ENCODE assay signal across 8 cellular contexts in the genomic region with DNA sequence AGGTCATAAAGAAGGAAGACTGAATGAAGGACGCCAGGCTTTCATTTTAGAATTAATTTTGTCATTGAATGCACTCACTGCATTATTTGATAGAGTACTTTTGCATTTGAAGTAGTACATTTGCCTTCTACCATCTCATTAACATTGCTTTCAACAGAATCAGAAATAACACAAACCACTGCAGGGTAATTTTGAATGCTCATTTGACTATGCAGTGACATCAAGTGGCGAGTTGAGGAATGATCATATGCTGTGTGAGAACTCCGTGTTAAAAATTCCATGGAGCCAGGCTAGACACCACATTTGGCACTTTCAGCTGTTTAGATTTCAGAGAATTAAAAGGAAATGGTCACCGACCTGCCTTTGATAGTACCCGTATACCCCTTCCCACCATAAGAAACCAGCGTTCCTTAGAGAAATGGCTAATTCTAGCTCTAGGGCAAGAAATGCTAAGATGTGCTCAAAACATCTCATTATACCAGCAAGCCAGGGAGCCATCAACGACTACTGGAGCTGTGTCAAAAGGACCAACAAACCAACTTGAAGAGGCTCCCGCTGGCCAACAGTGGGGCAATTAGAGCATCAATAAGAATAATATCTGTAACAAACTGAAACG. TPM values are rescaled to one million over a fixed set of nuclear protein-coding genes. Genes with fewer than 3 reads are reported as not detected.
DNase-seq lines count a peak whose midpoint lies in the region; ATAC-seq, FAIRE-seq and TF ChIP-seq lines count a peak whose summit lies in the region.

No MANE protein-coding gene starts in this region.

- no peak overlapping the region for H3K9ac ChIP-seq in mammary epithelial cell (ENCODE audit: insufficient read depth, low read length)

- 31% methylated on average over 9 of the region's 9 CpGs for WGBS in mammary epithelial cell (ENCODE audit: low coverage, missing lambda C conversion rate)

- H4K20me1 ChIP-seq in mammary epithelial cell (ENCODE audit: insufficient read depth, low read length), result no peaks in the 10 kb centered on the region

- no peaks in the 10 kb centered on the region for H3K9me3 ChIP-seq in mammary epithelial cell (replicated peaks; ENCODE audit: insufficient read depth, low read length)

- peak; percentile 55 to 75 for TF ChIP-seq CTCF in mammary epithelial cell (conservative IDR thresholded peaks at IDR 0.05 in 1 of 2, IDR thresholded peaks at IDR 0.05 in 1 of 2; ENCODE audit: extremely low read depth in 1 of 2, insufficient read depth in 1 of 2, low read depth in 1 of 2, low read length in 2 of 2)

- no peak overlapping the region for H3K27ac ChIP-seq in mammary epithelial cell (ENCODE audit: insufficient read depth, low read depth, low read length)

- no peak for ATAC-seq in GM21381 (IDR thresholded peaks at IDR 0.05; ENCODE audit: unreplicated experiment)

- H3K36me3 ChIP-seq in mammary epithelial cell (ENCODE audit: insufficient read depth, low read length), result peaks cover 7% of the 10 kb centered on the region

- H3K4me3 ChIP-seq in mammary epithelial cell (replicated peaks in 1 of 3; ENCODE audit: insufficient read depth in 1 of 3, low read depth in 2 of 3, low read length in 3 of 3), result no peak overlapping the region

- intact Hi-C loops in mammary epithelial cell (cut with micrococcal nuclease), result loop anchor here (1.0 kb wide), 4 partner anchors 67 to 195 kb away; no protein-coding TSS in a partner anchor

- no peak overlapping the region for H2AFZ ChIP-seq in mammary epithelial cell (ENCODE audit: low read depth, low read length)

- no peaks in the 10 kb centered on the region for H3K79me2 ChIP-seq in mammary epithelial cell (ENCODE audit: insufficient read depth, low read length)

- dilution Hi-C loops in mammary epithelial cell (cut with HindIII; ENCODE audit: low sequenced_read_pairs), result no loop called here

- FAIRE-seq in urothelium cell line (lab: Jason Lieb, UNC), result peak; percentile 77

- no peaks in the 10 kb centered on the region for H3K27me3 ChIP-seq in mammary epithelial cell (ENCODE audit: insufficient read depth, low read length)

- CTCF ChIA-PET in mammary epithelial cell (lab: Charles Lee; ENCODE audit: low non-redundant PET), result no interaction called here

- in situ Hi-C loops in mammary epithelial cell (cut with MboI; ENCODE audit: low sequenced_read_pairs in 2 of 2), result loop anchor here (5.0 to 25.0 kb wide), 4 partner anchors 66 to 199 kb away; partner anchors contain the start of gene APOLD1 (in 1 of the 2)

- no peak overlapping the region for H3K4me2 ChIP-seq in mammary epithelial cell (ENCODE audit: insufficient read depth, low read depth, low read length)

- BruUV-seq in mammary epithelial cell (replicated peaks; lab: Mats Ljungman, UMichigan), result no TSS peak

- no peaks in the 10 kb centered on the region for H3K4me1 ChIP-seq in mammary epithelial cell (ENCODE audit: insufficient read depth, low read length)

- peak; percentile 7 to 54 for DNase-seq in NCI-H524 (lab: John Stamatoyannopoulos, UW)
- DNase-seq in NCI-H524 treated with DMSO at 0.1 percent for 48 hours (lab: John Stamatoyannopoulos, UW), result no peak
- DNase-seq in NCI-H1417 treated with DMSO at 0.1 percent for 48 hours (lab: John Stamatoyannopoulos, UW), result peak; percentile 22
- peak; percentile 37 for DNase-seq in mammary epithelial cell
- peak; percentile 59 for DNase-seq in kidney glomerular epithelial cell (lab: John Stamatoyannopoulos, UW)
- DNase-seq in urothelium cell line (ENCODE audit: low spot score), result peak; percentile 67
- no peak for DNase-seq in GOT3 (lab: John Stamatoyannopoulos, UW)

RNA-seq across cellular contexts. Expression of gene HEBP1, which starts 16.5 kb away (rescaled TPM):
- 10 to 100 TPM; 13.5 to 36.5 TPM for total RNA-seq in mammary epithelial cell
- polyA plus RNA-seq in mammary epithelial cell, result 26.4 TPM
- 41.7 TPM for polyA minus RNA-seq in mammary epithelial cell

RNA-seq across cellular contexts. Expression of gene GPRC5D, which starts 31.6 kb away (rescaled TPM):
- total RNA-seq in mammary epithelial cell, result not detected
- polyA plus RNA-seq in mammary epithelial cell, result not detected
- polyA minus RNA-seq in mammary epithelial cell, result not detected

Comparison
In these comparisons a context has a peak if more than half of its experiments do, and no peak if none do; other contexts are left out.
1. DNase-seq: peak in NCI-H524 (2 of 2), NCI-H1417 treated with DMSO at 0.1 percent for 48 hours (single experiment), mammary epithelial cell (single experiment), kidney glomerular epithelial cell (single experiment) and urothelium cell line (single experiment); none in NCI-H524 treated with DMSO at 0.1 percent for 48 hours (single experiment) and GOT3 (single experiment).